ENCODE assay signal across 18 cellular contexts in the genomic region with DNA sequence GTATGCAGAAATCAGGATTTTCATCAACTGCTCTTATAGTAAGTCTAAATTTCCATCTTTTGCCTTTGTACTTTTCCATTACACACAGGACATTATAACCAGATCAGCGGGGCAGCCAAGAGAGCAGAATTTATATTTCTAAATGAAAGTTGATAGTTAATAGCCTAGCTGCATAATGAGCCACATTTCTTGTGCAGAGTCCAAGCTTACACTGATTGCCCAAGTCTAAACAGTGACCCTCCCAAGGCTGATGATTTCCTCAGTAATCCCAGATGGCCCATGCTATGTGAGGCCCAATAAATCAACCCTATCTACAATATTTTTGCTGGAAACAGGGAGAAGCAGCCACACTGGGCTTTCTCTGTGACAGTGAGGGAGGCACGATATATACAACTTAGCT.
DNase-seq lines count a peak whose midpoint lies in the region; ATAC-seq and TF ChIP-seq lines count a peak whose summit lies in the region.
"Had no signal": no experiment of that assay in that cellular context is flagged by ENCODE, and none has a peak within 500 bp of the region (broad histone marks: within the 10 kb centered on the region; RNA-seq: fewer than 3 reads in every experiment).

No MANE protein-coding gene starts in this region.

- in situ Hi-C loops in transverse colon (cut with MboI; ENCODE audit: low pct_ligation_motif_present in 1 of 4, low pct_unique_long_range_greater_than_20kb in 1 of 4, low sequenced_read_pairs in 3 of 4): no loop called here

- no peaks in the 10 kb centered on the region for H3K9me3 Mint-ChIP-seq in HFFc6
- H3K9me3 Mint-ChIP-seq: central memory CD8-positive, alpha-beta T cell; stimulated activated effector memory CD8-positive, alpha-beta T cell treated with anti-CD3 and anti-CD28 coated beads, Interleukin-12 subunit alpha, Interleukin-12 subunit beta, amount 100 ng/mL, for 72 hours had no signal

- H3K27ac ChIP-seq in esophagus squamous epithelium (peak overlapping the region in 3 of 4 donors; percentile 38 to 59 (median 50)), left lung (peak overlapping the region; percentile 3 to 47), transverse colon (peak overlapping the region; percentile 15 to 37 (median 28))

- TF ChIP-seq CTCF in HFFc6 (IDR thresholded peaks at IDR 0.05): no peak
- TF ChIP-seq CTCF in esophagus squamous epithelium (IDR thresholded peaks at IDR 0.05): no peak
- no peak for TF ChIP-seq CTCF in left lung (IDR thresholded peaks at IDR 0.05)
- no peak for TF ChIP-seq CTCF in transverse colon (IDR thresholded peaks at IDR 0.05)

- H3K27me3 Mint-ChIP-seq in HFFc6 (ENCODE audit: insufficient read depth): no peaks in the 10 kb centered on the region; the same call in 1 of the 2 replicates
- H3K27me3 Mint-ChIP-seq: central memory CD8-positive, alpha-beta T cell; progenitor cell of endocrine pancreas had no signal

- H3K4me3 ChIP-seq in esophagus squamous epithelium (no peak overlapping the region), left lung (no peak overlapping the region), transverse colon (no peak overlapping the region)

- TF ChIP-seq EP300 in transverse colon (IDR thresholded peaks at IDR 0.05; ENCODE audit: low read depth): no peak

- intact Hi-C loops in esophagus squamous epithelium (cut with DNase I) (no loop called here), left lung (cut with DNase I) (no loop called here), transverse colon (cut with DNase I; ENCODE audit: low total_unique reads) (no loop called here)

- no peaks in the 10 kb centered on the region for H3K9me3 ChIP-seq in esophagus squamous epithelium
- no peaks in the 10 kb centered on the region for H3K9me3 ChIP-seq in left lung
- H3K9me3 ChIP-seq in transverse colon: no peaks in the 10 kb centered on the region

- no peaks in the 10 kb centered on the region for H3K36me3 ChIP-seq in esophagus squamous epithelium
- no peaks in the 10 kb centered on the region for H3K36me3 ChIP-seq in left lung
- no peaks in the 10 kb centered on the region for H3K36me3 ChIP-seq in transverse colon

- no peak overlapping the region for H3K27ac Mint-ChIP-seq in HFFc6
- H3K27ac Mint-ChIP-seq: immature natural killer cell; progenitor cell of endocrine pancreas; stimulated activated effector memory CD8-positive, alpha-beta T cell treated with anti-CD3 and anti-CD28 coated beads, Interleukin-12 subunit alpha, Interleukin-12 subunit beta, amount 100 ng/mL, for 72 hours; WTC11 had no signal

- H3K27me3 ChIP-seq in esophagus squamous epithelium (no peaks in the 10 kb centered on the region), left lung (no peaks in the 10 kb centered on the region), transverse colon (no peaks in the 10 kb centered on the region)

- no peaks in the 10 kb centered on the region; the same call in 1 of the 2 replicates for H3K4me1 Mint-ChIP-seq in HFFc6 (ENCODE audit: low read depth)
- H3K4me1 Mint-ChIP-seq: central memory CD8-positive, alpha-beta T cell; immature natural killer cell; stimulated activated effector memory CD8-positive, alpha-beta T cell treated with anti-CD3 and anti-CD28 coated beads, Interleukin-12 subunit alpha, Interleukin-12 subunit beta, amount 100 ng/mL, for 72 hours had no signal

- 67 to 70% methylated on average over 2 of the region's 2 CpGs for WGBS in esophagus squamous epithelium, 2 donors
- WGBS in transverse colon (ENCODE audit: low coverage in 1 of 2), 2 donors: 73 to 91% methylated on average over 1 to 2 of the region's 2 CpGs

- H3K4me1 ChIP-seq in esophagus squamous epithelium: peaks cover 0 to 23% (median 3%) of the 10 kb centered on the region in 3 donors
- H3K4me1 ChIP-seq in left lung: peaks cover 0 to 4% of the 10 kb centered on the region in 2 donors
- H3K4me1 ChIP-seq in transverse colon: peaks cover 0 to 17% (median 9%) of the 10 kb centered on the region in 4 donors

- no peak overlapping the region for H3K4me3 Mint-ChIP-seq in HFFc6
- H3K4me3 Mint-ChIP-seq: central memory CD8-positive, alpha-beta T cell; immature natural killer cell; stimulated activated effector memory CD8-positive, alpha-beta T cell treated with anti-CD3 and anti-CD28 coated beads, Interleukin-12 subunit alpha, Interleukin-12 subunit beta, amount 100 ng/mL, for 72 hours; WTC11 had no signal

- DNase-seq in HFFc6: peak; percentile 15
- DNase-seq in esophagus squamous epithelium (lab: John Stamatoyannopoulos, UW): no peak
- no peak for DNase-seq in left lung
- DNase-seq in transverse colon: no peak
- DNase-seq in SHP77 (lab: John Stamatoyannopoulos, UW): no peak
- DNase-seq in NCI-H2171 (lab: John Stamatoyannopoulos, UW): no peak
- no peak for DNase-seq in DMS53 treated with DMSO at 0.1 percent for 48 hours (lab: John Stamatoyannopoulos, UW; ENCODE audit: unreplicated experiment)
- DNase-seq in activated naive CD4-positive, alpha-beta T cell treated with Interleukin-2 at 50 U/mL for 16 hours: no peak
- DNase-seq: activated CD8-positive, alpha-beta memory T cell treated with anti-CD3 and anti-CD28 coated beads, Interleukin-2, amount 50 U/mL, for 4 hours; activated naive CD4-positive, alpha-beta T cell treated with anti-CD3 and anti-CD28 coated beads, Interleukin-2, amount 50 U/mL, for 16 hours; immature natural killer cell; NCI-H2107; stimulated activated CD4-positive, alpha-beta T cell treated with anti-CD3 and anti-CD28 coated beads, Interleukin-4, amount 100 ng/mL, for 1 hour had no signal

- TF ChIP-seq POLR2A in esophagus squamous epithelium (IDR thresholded peaks at IDR 0.05) (no peak), transverse colon (IDR thresholded peaks at IDR 0.05) (no peak)

- peak; percentile 71 for ATAC-seq in left lung
- ATAC-seq: HCT116; stimulated activated effector memory CD8-positive, alpha-beta T cell treated with anti-CD3 and anti-CD28 coated beads, Interleukin-12 subunit alpha, Interleukin-12 subunit beta, amount 100 ng/mL, for 72 hours; WTC11 had no signal

- H3K36me3 Mint-ChIP-seq in HFFc6 (ENCODE audit: low read depth): no peaks in the 10 kb centered on the region
- H3K36me3 Mint-ChIP-seq: immature natural killer cell; stimulated activated effector memory CD8-positive, alpha-beta T cell treated with anti-CD3 and anti-CD28 coated beads, Interleukin-12 subunit alpha, Interleukin-12 subunit beta, amount 100 ng/mL, for 72 hours had no signal
